In the genomic region with DNA sequence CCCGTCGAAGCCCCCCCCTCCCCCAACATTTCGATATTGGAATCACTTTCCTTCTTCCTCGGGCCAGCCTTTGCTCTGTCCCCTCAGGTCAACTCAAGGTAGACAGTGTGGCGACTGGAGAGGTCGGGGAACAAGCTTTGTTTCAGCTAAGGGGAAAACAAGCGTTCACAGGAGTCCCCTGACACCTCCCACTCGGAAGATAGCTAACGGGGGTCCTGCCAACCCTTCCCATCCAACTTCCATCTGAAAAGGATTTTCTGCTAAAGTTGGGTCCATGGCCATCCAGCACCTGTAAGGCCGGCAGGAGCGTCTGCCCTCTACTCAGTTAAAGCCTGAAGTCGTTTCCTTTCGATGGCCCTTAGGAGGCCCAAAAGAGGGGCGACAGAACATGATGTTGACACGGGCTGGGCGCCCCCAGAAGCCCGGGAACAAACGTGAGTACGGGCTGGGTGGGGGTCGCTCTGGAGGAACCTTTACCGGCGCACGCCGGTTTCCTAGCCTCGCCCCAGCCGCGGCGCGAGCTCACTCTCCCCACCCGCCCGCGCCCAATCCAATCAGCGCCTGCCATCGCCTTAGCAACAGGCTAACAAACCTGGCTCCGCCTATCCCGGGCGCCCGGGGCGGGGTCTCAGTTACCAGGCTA, we compare ENCODE assay signal across 8 cellular contexts. TPM values are rescaled to one million over a fixed set of nuclear protein-coding genes. Genes with fewer than 3 reads are reported as not detected.
DNase-seq lines count a peak whose midpoint lies in the region; ATAC-seq and TF ChIP-seq lines count a peak whose summit lies in the region.

No MANE protein-coding gene starts in this region.

- peak overlapping the region; percentile 96 for H3K4me3 Mint-ChIP-seq in activated CD4-positive, alpha-beta T cell treated with anti-CD3 and anti-CD28 coated beads, Interleukin-2, amount 10 ng/mL, durations not matched to agents 7 days and 5 days

- peaks cover 35% of the 10 kb centered on the region for H3K4me1 Mint-ChIP-seq in activated CD4-positive, alpha-beta T cell treated with anti-CD3 and anti-CD28 coated beads, Interleukin-2, amount 10 ng/mL, durations not matched to agents 7 days and 5 days

- H3K27ac Mint-ChIP-seq in activated CD4-positive, alpha-beta T cell treated with anti-CD3 and anti-CD28 coated beads, Interleukin-2, amount 10 ng/mL, durations not matched to agents 7 days and 5 days = peak overlapping the region; percentile 100

- intact Hi-C loops in left lung (cut with DNase I) = loop anchor here in 1 of 2 donors (5.0 to 10.0 kb wide), 2 partner anchors 156 to 278 kb away; no protein-coding TSS in a partner anchor

- peak overlapping the region; percentile 97 for H3K27ac ChIP-seq in coronary artery
- peak overlapping the region; percentile 99 to 100 for H3K27ac ChIP-seq in left lung

- H3K27me3 Mint-ChIP-seq in activated CD4-positive, alpha-beta T cell treated with anti-CD3 and anti-CD28 coated beads, Interleukin-2, amount 10 ng/mL, durations not matched to agents 7 days and 5 days = no peaks in the 10 kb centered on the region

- H3K4me3 ChIP-seq in BE2C (ENCODE audit: low read depth, low read length) (peak overlapping the region; percentile 88), coronary artery (peak overlapping the region; percentile 83), left lung (peak overlapping the region; percentile 63 to 76)

- H3K36me3 Mint-ChIP-seq in activated CD4-positive, alpha-beta T cell treated with anti-CD3 and anti-CD28 coated beads, Interleukin-2, amount 10 ng/mL, durations not matched to agents 7 days and 5 days (ENCODE audit: low read depth) = peaks cover 28% of the 10 kb centered on the region

- peak; percentile 99 for DNase-seq in BE2C
- DNase-seq in NCI-H524 treated with DMSO at 0.1 percent for 48 hours (lab: John Stamatoyannopoulos, UW) = peak; percentile 72
- peak; percentile 99 for DNase-seq in activated CD4-positive, alpha-beta T cell treated with anti-CD3 and anti-CD28 coated beads, Interleukin-2, amount 10 ng/mL, durations not matched to agents 7 days and 5 days
- peak; percentile 99 for DNase-seq in coronary artery (ENCODE audit: low spot score)
- DNase-seq in left lung = peak; percentile 99
- peak; percentile 98 to 99 for DNase-seq in stimulated activated CD4-positive, alpha-beta T cell treated with anti-CD3 and anti-CD28 coated beads, Interleukin-2, amount 100 ng/mL, for 24 hours

- POLR2A ChIA-PET in activated CD4-positive, alpha-beta T cell treated with anti-CD3 and anti-CD28 coated beads, Interleukin-2, amount 10 ng/mL, durations not matched to agents 7 days and 5 days (lab: Charles Lee) = interaction anchor here (0.5 to 0.6 kb wide), 2 partner anchors 100 to 112 kb away, joined by 3 to 11 read pairs; no protein-coding TSS in a partner anchor

- no peak for TF ChIP-seq CTCF in BE2C (IDR thresholded peaks at IDR 0.05; ENCODE audit: low read depth, low read length)
- TF ChIP-seq CTCF in coronary artery (IDR thresholded peaks at IDR 0.05) = no peak
- TF ChIP-seq CTCF in left lung (IDR thresholded peaks at IDR 0.05) = no peak

- H3K9me3 ChIP-seq in BE2C = no peaks in the 10 kb centered on the region
- H3K9me3 ChIP-seq in left lung = no peaks in the 10 kb centered on the region

- H3K4me1 ChIP-seq in BE2C (peaks cover 3% of the 10 kb centered on the region; the same call in 1 of the 2 replicates), left lung (peaks cover 7 to 46% of the 10 kb centered on the region in 2 donors)

- CTCF ChIA-PET in activated CD4-positive, alpha-beta T cell treated with anti-CD3 and anti-CD28 coated beads, Interleukin-2, amount 10 ng/mL, durations not matched to agents 7 days and 5 days (lab: Charles Lee) = interaction anchor here (0.7 to 1.9 kb wide), 6 partner anchors 10 to 161 kb away, joined by 3 to 7 read pairs (median 4); no protein-coding TSS in a partner anchor

- H3K36me3 ChIP-seq in BE2C (peaks cover 33% of the 10 kb centered on the region), left lung (peaks cover 0 to 24% of the 10 kb centered on the region in 2 donors)

- H3K27me3 ChIP-seq in BE2C (no peaks in the 10 kb centered on the region), left lung (no peaks in the 10 kb centered on the region)

- no peaks in the 10 kb centered on the region for H3K9me3 Mint-ChIP-seq in activated CD4-positive, alpha-beta T cell treated with anti-CD3 and anti-CD28 coated beads, Interleukin-2, amount 10 ng/mL, durations not matched to agents 7 days and 5 days

- ATAC-seq in GM19328 (IDR thresholded peaks at IDR 0.05; ENCODE audit: unreplicated experiment) (peak; percentile 46), HG03460 (IDR thresholded peaks at IDR 0.05; ENCODE audit: unreplicated experiment) (peak; percentile 45), left lung (peak; percentile 78)

RNA-seq across cellular contexts. Expression of gene ARRDC3, which starts 2.5 kb away (rescaled TPM):
- polyA plus RNA-seq in BE2C (2012; ENCODE audit: insufficient read depth, insufficient read length, low read depth) = 14.2 TPM
- total RNA-seq in activated CD4-positive, alpha-beta T cell treated with anti-CD3 and anti-CD28 coated beads, Interleukin-2, amount 10 ng/mL, durations not matched to agents 7 days and 5 days = 10 to 100 TPM; 34.1 to 35.0 TPM
- total RNA-seq in left lung = 100 to 1,000 TPM in 1 of 2 donors, 10 to 100 TPM in 1; 80.3 to 182 TPM

Comparison
In these comparisons a context has a peak if more than half of its experiments do, and no peak if none do; other contexts are left out.
1. Peak in every context shown above with its lines: DNase-seq, ATAC-seq, H3K4me3 ChIP-seq and H3K27ac ChIP-seq.